Comparison of ENCODE assay signal across 8 cellular contexts in the genomic region with DNA sequence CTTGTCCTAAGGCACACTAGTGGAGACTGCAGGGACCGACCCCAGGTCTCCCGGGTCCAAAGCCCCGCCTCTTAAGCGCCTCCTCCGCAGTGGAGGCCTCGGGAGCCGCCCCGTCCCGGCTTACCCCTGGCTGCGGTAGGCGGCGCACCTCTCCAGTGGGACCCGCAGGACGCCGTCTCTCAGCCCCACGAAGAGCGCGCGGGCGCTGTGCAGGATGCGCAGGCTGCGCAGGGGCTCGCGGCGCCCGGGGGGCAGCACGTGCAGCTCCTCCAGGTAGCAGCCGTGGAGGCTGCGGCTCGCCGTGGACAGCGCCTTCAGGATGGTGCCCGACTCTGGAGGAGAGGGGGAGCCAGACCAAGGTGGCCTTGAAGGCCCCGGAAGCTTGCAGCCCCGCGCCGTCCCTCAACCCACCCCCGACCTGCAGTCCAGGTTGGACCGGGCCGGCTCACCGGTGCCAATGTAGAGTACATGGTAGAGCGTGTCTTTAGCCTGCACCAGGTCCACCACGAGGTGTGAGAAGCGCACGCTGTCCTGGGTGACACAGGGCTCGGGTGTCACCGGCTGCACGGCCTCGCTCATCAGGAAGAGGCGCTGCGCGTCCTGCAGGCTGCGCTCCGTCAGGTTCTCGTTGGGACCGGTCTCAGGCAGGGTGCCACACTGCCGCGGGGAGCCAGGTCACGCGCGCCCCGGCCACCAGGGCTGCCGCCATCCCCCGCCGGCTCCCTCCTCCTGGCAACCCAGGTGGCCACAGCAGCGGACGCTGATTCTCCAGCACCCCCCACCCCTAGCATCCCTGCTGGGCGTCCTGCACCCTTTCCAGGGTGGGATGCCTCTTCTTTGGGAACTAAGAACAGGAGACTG.
A peak's percentile ranks its signal among the peaks of the same experiment; 100 is the strongest.
DNase-seq lines count a peak whose midpoint lies in the region; ATAC-seq and TF ChIP-seq lines count a peak whose summit lies in the region.

No MANE protein-coding gene starts in this region.

- H3K4me1 ChIP-seq in HAP-1 (peaks cover 3% of the 10 kb centered on the region; the same call in 1 of the 2 replicates), lower lobe of right lung (peaks cover 8% of the 10 kb centered on the region)

- intact Hi-C loops in lower lobe of right lung (cut with DNase I): no loop called here

- H3K36me3 ChIP-seq in HAP-1 (replicated peaks): no peaks in the 10 kb centered on the region
- H3K36me3 ChIP-seq in lower lobe of right lung: no peaks in the 10 kb centered on the region

- peaks cover 7% of the 10 kb centered on the region for H3K4me1 Mint-ChIP-seq in activated T-cell treated with anti-CD3 and anti-CD28 coated beads, Interleukin-2, amount 50 U/mL, for 24 hours (ENCODE audit: low read depth)

- H3K9me3 ChIP-seq in HAP-1: no peaks in the 10 kb centered on the region
- no peaks in the 10 kb centered on the region for H3K9me3 ChIP-seq in lower lobe of right lung

- H3K9me3 Mint-ChIP-seq in activated T-cell treated with anti-CD3 and anti-CD28 coated beads, Interleukin-2, amount 50 U/mL, for 24 hours: no peaks in the 10 kb centered on the region

- H3K27me3 ChIP-seq in HAP-1 (ENCODE audit: low read depth) (peaks cover 9% of the 10 kb centered on the region; the same call in 1 of the 2 replicates), lower lobe of right lung (ENCODE audit: low read depth) (peaks cover 31% of the 10 kb centered on the region)

- H3K27me3 Mint-ChIP-seq in activated T-cell treated with anti-CD3 and anti-CD28 coated beads, Interleukin-2, amount 50 U/mL, for 24 hours: peaks cover 19% of the 10 kb centered on the region

- H3K4me3 ChIP-seq in HAP-1 (peak overlapping the region; percentile 32), lower lobe of right lung (peak overlapping the region; percentile 37)

- in situ Hi-C loops in HAP-1 (cut with MboI; ENCODE audit: low sequenced_read_pairs): no loop called here

- no peaks in the 10 kb centered on the region for H3K36me3 Mint-ChIP-seq in activated T-cell treated with anti-CD3 and anti-CD28 coated beads, Interleukin-2, amount 50 U/mL, for 24 hours (ENCODE audit: low read depth)

- no peak for TF ChIP-seq CTCF in lower lobe of right lung (IDR thresholded peaks at IDR 0.05)

- peak; percentile 55 for DNase-seq in ELF-1 (ENCODE audit: low read depth, low spot score)
- DNase-seq in HAP-1 (ENCODE audit: low spot score in 2 of 2): peak; percentile 45 to 85
- DNase-seq in activated T-cell treated with anti-CD3 and anti-CD28 coated beads, Interleukin-2, amount 50 U/mL, for 24 hours: peak; percentile 53
- no peak for DNase-seq in lower lobe of right lung
- no peak for DNase-seq in SK-N-DZ (ENCODE audit: low spot score)
- DNase-seq in GM03348 (ENCODE audit: low spot score): no peak
- no peak for DNase-seq in cerebellar cortex (ENCODE audit: low spot score)

- peak overlapping the region; percentile 19 for H3K4me3 Mint-ChIP-seq in activated T-cell treated with anti-CD3 and anti-CD28 coated beads, Interleukin-2, amount 50 U/mL, for 24 hours

- no peak overlapping the region for H3K27ac Mint-ChIP-seq in activated T-cell treated with anti-CD3 and anti-CD28 coated beads, Interleukin-2, amount 50 U/mL, for 24 hours

- ATAC-seq in lower lobe of right lung: peak; percentile 49 to 66
- no peak for ATAC-seq in GM21528 (IDR thresholded peaks at IDR 0.05; ENCODE audit: low FRiP score, unreplicated experiment)

- no peak overlapping the region for H3K27ac ChIP-seq in lower lobe of right lung

Comparison
In these comparisons a context has a peak if more than half of its experiments do, and no peak if none do; other contexts are left out.
1. DNase-seq: peak in ELF-1 (single experiment), HAP-1 (2 of 2) and activated T-cell treated with anti-CD3 and anti-CD28 coated beads, Interleukin-2, amount 50 U/mL, for 24 hours (single experiment); none in lower lobe of right lung (single experiment), SK-N-DZ (single experiment), GM03348 (single experiment) and cerebellar cortex (single experiment).